ENCODE assay signal across 14 cellular contexts in genomic region chr9:126893079-126893478, GRCh38. TPM values are rescaled to one million over a fixed set of nuclear protein-coding genes. Genes with fewer than 3 reads are reported as not detected.
DNase-seq lines count a peak whose midpoint lies in the region; ATAC-seq and TF ChIP-seq lines count a peak whose summit lies in the region.
"Had no signal": no experiment of that assay in that cellular context is flagged by ENCODE, and none has a peak within 500 bp of the region (broad histone marks: within the 10 kb centered on the region; RNA-seq: fewer than 3 reads in every experiment).

No MANE protein-coding gene starts in this region.

- H3K4me1 Mint-ChIP-seq in chondrocyte (ENCODE audit: low read depth): no peaks in the 10 kb centered on the region
- peaks cover 12% of the 10 kb centered on the region for H3K4me1 Mint-ChIP-seq in nephron progenitor cell
- H3K4me1 Mint-ChIP-seq in mesothelial cell of epicardium: peaks cover 8% of the 10 kb centered on the region

- no peaks in the 10 kb centered on the region for H3K27me3 ChIP-seq in Loucy (ENCODE audit: insufficient read depth, low read length, poor library complexity, severe bottlenecking)
- H3K27me3 ChIP-seq: gastroesophageal sphincter had no signal

- H3K36me3 Mint-ChIP-seq in chondrocyte (ENCODE audit: low read depth): peaks cover 1% of the 10 kb centered on the region
- H3K36me3 Mint-ChIP-seq in nephron progenitor cell (ENCODE audit: low read depth): no peaks in the 10 kb centered on the region
- no peaks in the 10 kb centered on the region for H3K36me3 Mint-ChIP-seq in mesothelial cell of epicardium

- H3K4me2 ChIP-seq in Loucy (ENCODE audit: low read depth, low read length, poor library complexity, severe bottlenecking): no peak overlapping the region

- peak; percentile 67 for TF ChIP-seq CTCF in Loucy (conservative IDR thresholded peaks at IDR 0.05; ENCODE audit: low read length)
- TF ChIP-seq CTCF in chondrocyte (IDR thresholded peaks at IDR 0.05): peak; percentile 61
- peak; percentile 33 for TF ChIP-seq CTCF in nephron progenitor cell (IDR thresholded peaks at IDR 0.05)
- no peak for TF ChIP-seq CTCF in mesothelial cell of epicardium (IDR thresholded peaks at IDR 0.05; ENCODE audit: unreplicated experiment)

- no peaks in the 10 kb centered on the region for H3F3A ChIP-seq in Loucy (ENCODE audit: low read depth)

- H3K27me3 Mint-ChIP-seq in chondrocyte (ENCODE audit: low read depth) (no peaks in the 10 kb centered on the region), nephron progenitor cell (ENCODE audit: low read depth, poor library complexity) (peaks cover 15% of the 10 kb centered on the region), mesothelial cell of epicardium (ENCODE audit: low read depth) (no peaks in the 10 kb centered on the region)

- ATAC-seq in GM18519 (IDR thresholded peaks at IDR 0.05; ENCODE audit: low FRiP score, unreplicated experiment): no peak
- ATAC-seq: gastroesophageal sphincter had no signal

- H3K27ac Mint-ChIP-seq in chondrocyte (ENCODE audit: unreplicated experiment) (no peak overlapping the region), nephron progenitor cell (no peak overlapping the region), mesothelial cell of epicardium (no peak overlapping the region)
- H3K27ac Mint-ChIP-seq: activated T-helper 1 cell treated with anti-CD3 and anti-CD28 coated beads, Interleukin-12 subunit alpha, Interleukin-12 subunit beta, Interleukin-2, Interleukin-4 antibody, amounts not matched to agents 30 ng/mL and 10 ng/mL and 1 ng/mL, durations not matched to agents 14 hours and 24 hours and 36 hours had no signal

- no peak overlapping the region for H2AFZ ChIP-seq in Loucy (ENCODE audit: low read length)

- H3K4me1 ChIP-seq in Loucy (ENCODE audit: insufficient read depth, low read length, poor library complexity, severe bottlenecking): no peaks in the 10 kb centered on the region
- H3K4me1 ChIP-seq: gastroesophageal sphincter had no signal

- H3K36me3 ChIP-seq in Loucy (ENCODE audit: insufficient read depth, low read length): no peaks in the 10 kb centered on the region
- H3K36me3 ChIP-seq: gastroesophageal sphincter had no signal

- no peak overlapping the region for H3K9ac ChIP-seq in Loucy (ENCODE audit: low read depth, low read length, poor library complexity, severe bottlenecking)

- in situ Hi-C loops in G401 (cut with HindIII; ENCODE audit: low sequenced_read_pairs): no loop called here

- no peaks in the 10 kb centered on the region for H3K79me2 ChIP-seq in Loucy (ENCODE audit: insufficient read depth, low read length)

- no peaks in the 10 kb centered on the region for H3K9me2 ChIP-seq in Loucy (replicated peaks; ENCODE audit: low read depth, low read length)

- no peaks in the 10 kb centered on the region for H3K9me3 Mint-ChIP-seq in chondrocyte (ENCODE audit: low read depth)
- peaks cover 4% of the 10 kb centered on the region for H3K9me3 Mint-ChIP-seq in nephron progenitor cell
- H3K9me3 Mint-ChIP-seq in mesothelial cell of epicardium: no peaks in the 10 kb centered on the region
- H3K9me3 Mint-ChIP-seq: activated T-helper 1 cell treated with anti-CD3 and anti-CD28 coated beads, Interleukin-12 subunit alpha, Interleukin-12 subunit beta, Interleukin-2, Interleukin-4 antibody, amounts not matched to agents 30 ng/mL and 10 ng/mL and 1 ng/mL, durations not matched to agents 14 hours and 24 hours and 36 hours; central memory CD8-positive, alpha-beta T cell had no signal

- H3K4me3 Mint-ChIP-seq in chondrocyte (ENCODE audit: unreplicated experiment) (no peak overlapping the region), nephron progenitor cell (no peak overlapping the region), mesothelial cell of epicardium (no peak overlapping the region)
- H3K4me3 Mint-ChIP-seq: activated T-helper 1 cell treated with anti-CD3 and anti-CD28 coated beads, Interleukin-12 subunit alpha, Interleukin-12 subunit beta, Interleukin-2, Interleukin-4 antibody, amounts not matched to agents 30 ng/mL and 10 ng/mL and 1 ng/mL, durations not matched to agents 14 hours and 24 hours and 36 hours; central memory CD8-positive, alpha-beta T cell had no signal

- H3K4me3 ChIP-seq in Loucy (ENCODE audit: low read length, poor library complexity, severe bottlenecking): no peak overlapping the region
- H3K4me3 ChIP-seq: gastroesophageal sphincter had no signal

- no peaks in the 10 kb centered on the region for H4K20me1 ChIP-seq in Loucy (ENCODE audit: insufficient read depth, low read length, poor library complexity, severe bottlenecking)

- H3K9me3 ChIP-seq in Loucy (ENCODE audit: insufficient read depth, low read depth, low read length): no peaks in the 10 kb centered on the region
- H3K9me3 ChIP-seq: gastroesophageal sphincter had no signal

- peak; percentile 41 for DNase-seq in G401 (ENCODE audit: low spot score)
- DNase-seq in chondrocyte (ENCODE audit: low spot score): no peak
- no peak for DNase-seq in nephron progenitor cell
- no peak for DNase-seq in NCI-H748 treated with DMSO at 0.1 percent for 48 hours (lab: John Stamatoyannopoulos, UW)
- no peak for DNase-seq in middle frontal gyrus (ENCODE audit: extremely low spot score, low spot score)
- DNase-seq in mesothelial cell of epicardium (ENCODE audit: low spot score in 2 of 2, unreplicated experiment in 2 of 2): no peak
- DNase-seq: mesendoderm; MV-4-11; stimulated activated CD8-positive, alpha-beta memory T cell treated with anti-CD3 and anti-CD28 coated beads, Interleukin-4, amount 100 ng/mL, for 48 hours had no signal

RNA-seq across cellular contexts. Expression of gene RALGPS1, which starts 21.5 kb away (rescaled TPM):
- total RNA-seq in G401 (2014; rRNA removed; shearing (Covaris generic)): 0.49 and 3.7 TPM in 2 replicates
- total RNA-seq in chondrocyte: 6.8 to 9.0 TPM (median 8.1 TPM) in 3 replicates
- 25.6 to 29.5 TPM (median 26.9 TPM) in 3 replicates for total RNA-seq in mesothelial cell of epicardium

RNA-seq across cellular contexts. Expression of gene ZBTB34, which starts 32.6 kb away (rescaled TPM):
- 7.8 and 12.0 TPM in 2 replicates for total RNA-seq in G401 (2014; rRNA removed; shearing (Covaris generic))
- total RNA-seq in chondrocyte (13.3 to 16.2 TPM (median 14.5 TPM) in 3 replicates), mesothelial cell of epicardium (23.3 to 24.7 TPM (median 24.0 TPM) in 3 replicates)
